In genomic region chr17:37322106-37322505, GRCh38 we compare ENCODE assay signal across 31 cellular contexts. TPM values are rescaled to one million over a fixed set of nuclear protein-coding genes. Genes with fewer than 3 reads are reported as not detected.
"Had no signal": no experiment of that assay in that cellular context is flagged by ENCODE, and none has a peak within 500 bp of the region (broad histone marks: within the 10 kb centered on the region; RNA-seq: fewer than 3 reads in every experiment).

No MANE protein-coding gene starts in this region.

- H3K27ac ChIP-seq: esophagus squamous epithelium, psoas muscle, sigmoid colon, stomach, thyroid gland had no signal

- H3K9me3 ChIP-seq: esophagus squamous epithelium, mucosa of descending colon, psoas muscle, sigmoid colon, stomach, thyroid gland had no signal

- H3K36me3 Mint-ChIP-seq: naive B cell; natural killer cell treated with Interleukin-12 subunit alpha and Interleukin-12 subunit beta and Interleukin-15 and Interleukin-18, amount 100 ng/mL, for 72 hours had no signal

- DNase-seq: cortex of kidney; effector memory CD8-positive, alpha-beta T cell; erythroblast; esophagus squamous epithelium; foreskin melanocyte; mucosa of descending colon; naive B cell; psoas muscle; right cardiac atrium; sigmoid colon; stimulated activated CD4-positive, alpha-beta T cell treated with anti-CD3 and anti-CD28 coated beads, Interleukin-2, amount 100 ng/mL, for 24 hours; stimulated activated CD4-positive, alpha-beta T cell treated with anti-CD3 and anti-CD28 coated beads, Interleukin-4, amount 100 ng/mL, for 24 hours; stimulated activated naive CD4-positive, alpha-beta T cell treated with Interleukin-2 at 50 U/mL for 16 hours; stomach; thyroid gland; trophoblast cell had no signal

- H3K4me1 Mint-ChIP-seq: stimulated activated effector memory CD8-positive, alpha-beta T cell treated with anti-CD3 and anti-CD28 coated beads, Interleukin-12 subunit alpha, Interleukin-12 subunit beta, amount 100 ng/mL, for 72 hours had no signal

- FAIRE-seq: endometrium, keratinocyte had no signal

- H3K27ac Mint-ChIP-seq: effector memory CD8-positive, alpha-beta T cell; memory B cell; naive B cell; natural killer cell treated with Interleukin-12 subunit alpha and Interleukin-12 subunit beta and Interleukin-15 and Interleukin-18, amount 100 ng/mL, for 72 hours; stimulated activated effector memory CD8-positive, alpha-beta T cell treated with anti-CD3 and anti-CD28 coated beads, Interleukin-12 subunit alpha, Interleukin-12 subunit beta, amount 100 ng/mL, for 72 hours had no signal

- H3K27me3 ChIP-seq: esophagus squamous epithelium, sigmoid colon, stomach, thyroid gland had no signal

- H3K4me3 ChIP-seq: esophagus squamous epithelium, lung, mucosa of descending colon, psoas muscle, sigmoid colon, stomach, thyroid gland had no signal

- H3K36me3 ChIP-seq: thyroid gland had no signal

- H3K4me3 Mint-ChIP-seq: effector memory CD8-positive, alpha-beta T cell; memory B cell; natural killer cell treated with Interleukin-12 subunit alpha and Interleukin-12 subunit beta and Interleukin-15 and Interleukin-18, amount 100 ng/mL, for 72 hours; stimulated activated effector memory CD8-positive, alpha-beta T cell treated with anti-CD3 and anti-CD28 coated beads, Interleukin-12 subunit alpha, Interleukin-12 subunit beta, amount 100 ng/mL, for 72 hours had no signal

- H3K4me1 ChIP-seq: esophagus squamous epithelium, psoas muscle, sigmoid colon, stomach, thyroid gland had no signal

- ATAC-seq: effector memory CD8-positive, alpha-beta T cell; mucosa of descending colon; natural killer cell treated with Interleukin-12 subunit alpha and Interleukin-12 subunit beta and Interleukin-15 and Interleukin-18, amount 100 ng/mL, for 72 hours; psoas muscle; right cardiac atrium; stimulated activated effector memory CD8-positive, alpha-beta T cell treated with anti-CD3 and anti-CD28 coated beads, Interleukin-12 subunit alpha, Interleukin-12 subunit beta, amount 100 ng/mL, for 72 hours had no signal

- H3K9me3 Mint-ChIP-seq: effector memory CD8-positive, alpha-beta T cell; memory B cell; naive B cell; natural killer cell treated with Interleukin-12 subunit alpha and Interleukin-12 subunit beta and Interleukin-15 and Interleukin-18, amount 100 ng/mL, for 72 hours; stimulated activated effector memory CD8-positive, alpha-beta T cell treated with anti-CD3 and anti-CD28 coated beads, Interleukin-12 subunit alpha, Interleukin-12 subunit beta, amount 100 ng/mL, for 72 hours had no signal

- H3K27me3 Mint-ChIP-seq: effector memory CD8-positive, alpha-beta T cell; memory B cell; naive B cell; natural killer cell treated with Interleukin-12 subunit alpha and Interleukin-12 subunit beta and Interleukin-15 and Interleukin-18, amount 100 ng/mL, for 72 hours had no signal

RNA-seq across cellular contexts. Expression of gene C17orf78, which starts 53.7 kb away (rescaled TPM):
- total RNA-seq: dermis microvascular lymphatic vessel endothelial cell; esophagus squamous epithelium; left lobe of liver; liver; lung; mucosa of descending colon; natural killer cell treated with Interleukin-12 subunit alpha and Interleukin-12 subunit beta and Interleukin-15 and Interleukin-18, amount 100 ng/mL, for 72 hours; osteocyte; psoas muscle; renal cortical epithelial cell; right cardiac atrium; sigmoid colon; skeletal muscle tissue; stomach; subcutaneous adipose tissue; temporal lobe; thyroid gland; urinary bladder had no signal
- polyA plus RNA-seq: keratinocyte, liver, lung, right cardiac atrium, sigmoid colon, stomach, urinary bladder had no signal
